26 cellular contexts compared by ENCODE assay signal in genomic region chr3:162171970-162172369, GRCh38.
"Had no signal": no experiment of that assay in that cellular context is flagged by ENCODE, and none has a peak within 500 bp of the region (broad histone marks: within the 10 kb centered on the region; RNA-seq: fewer than 3 reads in every experiment).

No MANE protein-coding gene starts in this region.

- H3K9ac ChIP-seq: KMS-11 had no signal

- H3K36me3 ChIP-seq: brain microvascular endothelial cell, Peyer's patch, SJSA1 had no signal

- DNase-seq: activated B cell treated with CpG ODN at 0.5 μM for 24 hours; activated CD4-positive, alpha-beta memory T cell treated with anti-CD3 and anti-CD28 coated beads for 36 hours; activated CD4-positive, alpha-beta T cell treated with anti-CD3 and anti-CD28 coated beads for 1 hour; activated CD4-positive, alpha-beta T cell treated with anti-CD3 and anti-CD28 coated beads, Interleukin-2, amount 10 ng/mL, durations not matched to agents 7 days and 5 days; activated CD8-positive, alpha-beta memory T cell treated with anti-CD3 and anti-CD28 coated beads for 24 hours; activated effector memory CD4-positive, alpha-beta T cell treated with anti-CD3 and anti-CD28 coated beads, Interleukin-2, amount 50 U/mL, for 16 hours; activated naive CD4-positive, alpha-beta T cell treated with anti-CD3 and anti-CD28 coated beads for 36 hours; activated T-cell treated with anti-CD3 and anti-CD28 coated beads, Interleukin-2, amount 50 U/mL, for 4 hours; amygdala; brain microvascular endothelial cell; caudate nucleus; MM.1S; NCI-H1105 treated with DMSO at 0.1 percent for 48 hours; NCI-H1436 treated with DMSO at 0.1 percent for 48 hours; NCI-H187; NCI-H2081; NCI-H510A treated with DMSO at 0.1 percent for 48 hours; NCI-H69; NK-92 treated with Interleukin-12 subunit alpha and Interleukin-12 subunit beta, amount 100 ng/mL, for 24 hours; OCI-M1; Peyer's patch; SHP77 had no signal

- H3K27me3 Mint-ChIP-seq: activated B cell treated with CpG ODN at 0.5 μM for 24 hours; activated CD4-positive, alpha-beta memory T cell treated with anti-CD3 and anti-CD28 coated beads for 36 hours; activated CD4-positive, alpha-beta T cell treated with anti-CD3 and anti-CD28 coated beads, Interleukin-2, amount 10 ng/mL, durations not matched to agents 7 days and 5 days; activated naive CD8-positive, alpha-beta T cell had no signal

- H3K4me1 ChIP-seq: Peyer's patch, SJSA1 had no signal

- H3K36me3 Mint-ChIP-seq: activated CD4-positive, alpha-beta memory T cell treated with anti-CD3 and anti-CD28 coated beads for 36 hours; activated naive CD8-positive, alpha-beta T cell had no signal

- H3K4me3 ChIP-seq: Peyer's patch, SJSA1 had no signal

- H3K27me3 ChIP-seq: brain microvascular endothelial cell, Peyer's patch, SJSA1 had no signal

- H3K4me3 Mint-ChIP-seq: activated B cell treated with CpG ODN at 0.5 μM for 24 hours; activated CD4-positive, alpha-beta memory T cell treated with anti-CD3 and anti-CD28 coated beads for 36 hours; activated CD4-positive, alpha-beta T cell treated with anti-CD3 and anti-CD28 coated beads, Interleukin-2, amount 10 ng/mL, durations not matched to agents 7 days and 5 days; activated naive CD4-positive, alpha-beta T cell treated with anti-CD3 and anti-CD28 coated beads for 36 hours; activated naive CD8-positive, alpha-beta T cell; activated T-cell treated with anti-CD3 and anti-CD28 coated beads, Interleukin-2, amount 50 U/mL, for 4 hours; T-helper 1 cell treated with Interleukin-12 subunit alpha and Interleukin-12 subunit beta and Interleukin-4 antibody, amounts not matched to agents 30 μg/mL and 1 μg/mL, for 36 hours had no signal

- H3K27ac ChIP-seq: brain microvascular endothelial cell, KMS-11, Peyer's patch, SJSA1 had no signal

- H3K27ac Mint-ChIP-seq: activated B cell treated with CpG ODN at 0.5 μM for 24 hours; activated CD4-positive, alpha-beta memory T cell treated with anti-CD3 and anti-CD28 coated beads for 36 hours; activated CD4-positive, alpha-beta T cell treated with anti-CD3 and anti-CD28 coated beads, Interleukin-2, amount 10 ng/mL, durations not matched to agents 7 days and 5 days; activated naive CD4-positive, alpha-beta T cell treated with anti-CD3 and anti-CD28 coated beads for 36 hours; activated naive CD8-positive, alpha-beta T cell; T-helper 1 cell treated with Interleukin-12 subunit alpha and Interleukin-12 subunit beta and Interleukin-4 antibody, amounts not matched to agents 30 μg/mL and 1 μg/mL, for 36 hours had no signal

- H3K9me3 Mint-ChIP-seq: activated CD4-positive, alpha-beta T cell treated with anti-CD3 and anti-CD28 coated beads, Interleukin-2, amount 10 ng/mL, durations not matched to agents 7 days and 5 days; T-helper 1 cell treated with Interleukin-12 subunit alpha and Interleukin-12 subunit beta and Interleukin-4 antibody, amounts not matched to agents 30 μg/mL and 1 μg/mL, for 36 hours had no signal

- H3K9me3 ChIP-seq: Peyer's patch, SJSA1 had no signal

- H3K4me2 ChIP-seq: KMS-11 had no signal

- H3K4me1 Mint-ChIP-seq: activated B cell treated with CpG ODN at 0.5 μM for 24 hours; activated CD4-positive, alpha-beta T cell treated with anti-CD3 and anti-CD28 coated beads, Interleukin-2, amount 10 ng/mL, durations not matched to agents 7 days and 5 days had no signal
